ENCODE assay signal across 30 cellular contexts in the genomic region with DNA sequence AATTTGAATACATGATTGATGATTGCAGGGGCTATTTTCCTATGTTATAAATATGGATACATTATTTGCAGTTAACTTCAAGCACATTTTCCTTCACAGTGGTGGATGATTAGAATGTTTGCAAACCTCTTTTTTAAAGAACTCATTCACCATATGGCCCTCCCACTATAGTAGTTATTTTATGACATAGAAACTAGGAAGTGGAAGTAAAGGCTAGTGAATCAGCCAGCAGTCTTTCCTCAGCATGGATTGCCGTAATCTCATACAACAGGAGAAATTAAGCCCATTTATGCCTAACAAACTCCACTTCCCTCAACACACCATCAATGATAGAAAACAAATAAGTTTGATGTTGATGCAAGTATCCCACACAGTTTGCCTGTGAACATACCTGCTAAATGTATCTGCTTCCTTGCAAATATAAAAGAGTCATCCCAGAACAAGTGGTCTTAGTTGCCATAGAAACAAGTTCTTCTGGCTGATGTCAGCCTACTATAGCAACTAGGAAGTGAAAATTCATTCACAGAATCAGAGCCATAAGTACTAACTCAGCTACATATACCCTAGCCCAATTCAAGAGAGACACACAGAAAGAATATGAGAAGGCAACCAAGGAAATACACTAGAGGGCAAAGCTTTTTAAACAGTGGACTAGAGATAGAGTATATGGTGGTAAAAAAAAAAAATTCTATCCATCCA.
DNase-seq lines count a peak whose midpoint lies in the region; ATAC-seq lines count a peak whose summit lies in the region.
"Had no signal": no experiment of that assay in that cellular context is flagged by ENCODE, and none has a peak within 500 bp of the region (broad histone marks: within the 10 kb centered on the region; RNA-seq: fewer than 3 reads in every experiment).

No MANE protein-coding gene starts in this region.

- DNase-seq in SKM-1 treated with dmso at 0.1 percent for 144 hours (lab: John Stamatoyannopoulos, UW; ENCODE audit: unreplicated experiment) = peak; percentile 0
- no peak for DNase-seq in SKM-1 (lab: John Stamatoyannopoulos, UW; ENCODE audit: unreplicated experiment)
- peak; percentile 37 for DNase-seq in NCI-H2227 (lab: John Stamatoyannopoulos, UW; ENCODE audit: unreplicated experiment)
- no peak for DNase-seq in activated CD4-positive, alpha-beta T cell treated with anti-CD3 and anti-CD28 coated beads, Interleukin-2, amount 10 ng/mL, durations not matched to agents 24 days and 14 days
- no peak for DNase-seq in AML-193 (lab: John Stamatoyannopoulos, UW)
- DNase-seq: activated CD4-positive, alpha-beta T cell treated with anti-CD3 and anti-CD28 coated beads, Interleukin-2, amount 50 U/mL, for 48 hours; activated CD4-positive, CD25-positive, alpha-beta regulatory T cell; activated CD8-positive, alpha-beta memory T cell treated with anti-CD3 and anti-CD28 coated beads, Interleukin-2, amount 50 U/mL, for 4 hours; BE2C; CD8-positive, alpha-beta memory T cell; DMS 273 treated with DMSO at 0.1 percent for 48 hours; effector CD4-positive, alpha-beta T cell; KG1; left lung; mesendoderm; MG63; NCI-H1436 treated with DMSO at 0.1 percent for 48 hours; NK-92 treated with Interleukin-12 subunit alpha and Interleukin-12 subunit beta, amount 100 ng/mL, for 24 hours; Peyer's patch; right lobe of liver; stimulated activated CD4-positive, alpha-beta T cell treated with anti-CD3 and anti-CD28 coated beads, Interleukin-2, amount 100 ng/mL, for 48 hours; T-helper 1 cell; trophoblast cell had no signal

- H3K9me3 Mint-ChIP-seq in activated CD4-positive, alpha-beta T cell treated with anti-CD3 and anti-CD28 coated beads, Interleukin-2, amount 10 ng/mL, durations not matched to agents 24 days and 14 days = no peaks in the 10 kb centered on the region
- H3K9me3 Mint-ChIP-seq: activated naive CD4-positive, alpha-beta T cell treated with anti-CD3 and anti-CD28 coated beads, Interleukin-2, amount 50 U/mL, for 24 hours; activated T-helper 2 cell treated with anti-CD3 and anti-CD28 coated beads, Interferon-gamma antibody, Interleukin-2, Interleukin-4, amounts not matched to agents 10 μg/mL and 5 μg/mL and 100 μg/mL, durations not matched to agents 14 hours and 24 hours and 36 hours; CD8-positive, alpha-beta memory T cell had no signal

- ATAC-seq in HG03103 (IDR thresholded peaks at IDR 0.05; ENCODE audit: low read depth, unreplicated experiment) (peak; percentile 81), GM21423 (IDR thresholded peaks at IDR 0.05; ENCODE audit: unreplicated experiment) (no peak), GM18873 (IDR thresholded peaks at IDR 0.05; ENCODE audit: low FRiP score, unreplicated experiment) (no peak)
- ATAC-seq: HCT116, left lung, right lobe of liver had no signal

- peaks cover 4% of the 10 kb centered on the region for H3K4me1 Mint-ChIP-seq in activated CD4-positive, alpha-beta T cell treated with anti-CD3 and anti-CD28 coated beads, Interleukin-2, amount 10 ng/mL, durations not matched to agents 24 days and 14 days
- H3K4me1 Mint-ChIP-seq: activated naive CD4-positive, alpha-beta T cell treated with anti-CD3 and anti-CD28 coated beads, Interleukin-2, amount 50 U/mL, for 24 hours; CD8-positive, alpha-beta memory T cell had no signal

- no peak overlapping the region for H3K4me3 Mint-ChIP-seq in activated CD4-positive, alpha-beta T cell treated with anti-CD3 and anti-CD28 coated beads, Interleukin-2, amount 10 ng/mL, durations not matched to agents 24 days and 14 days
- H3K4me3 Mint-ChIP-seq: activated naive CD4-positive, alpha-beta T cell treated with anti-CD3 and anti-CD28 coated beads, Interleukin-2, amount 50 U/mL, for 24 hours; CD8-positive, alpha-beta memory T cell had no signal

- no peaks in the 10 kb centered on the region for H3K27me3 Mint-ChIP-seq in activated CD4-positive, alpha-beta T cell treated with anti-CD3 and anti-CD28 coated beads, Interleukin-2, amount 10 ng/mL, durations not matched to agents 24 days and 14 days
- H3K27me3 Mint-ChIP-seq: activated naive CD4-positive, alpha-beta T cell treated with anti-CD3 and anti-CD28 coated beads, Interleukin-2, amount 50 U/mL, for 24 hours; progenitor cell of endocrine pancreas had no signal

- intact Hi-C loops in activated CD4-positive, alpha-beta T cell treated with anti-CD3 and anti-CD28 coated beads, Interleukin-2, amount 10 ng/mL, durations not matched to agents 24 days and 14 days (cut with micrococcal nuclease) = no loop called here

- H3K27ac Mint-ChIP-seq in activated CD4-positive, alpha-beta T cell treated with anti-CD3 and anti-CD28 coated beads, Interleukin-2, amount 10 ng/mL, durations not matched to agents 24 days and 14 days = no peak overlapping the region
- H3K27ac Mint-ChIP-seq: activated naive CD4-positive, alpha-beta T cell treated with anti-CD3 and anti-CD28 coated beads, Interleukin-2, amount 50 U/mL, for 24 hours; activated T-helper 2 cell treated with anti-CD3 and anti-CD28 coated beads, Interferon-gamma antibody, Interleukin-2, Interleukin-4, amounts not matched to agents 10 μg/mL and 5 μg/mL and 100 μg/mL, durations not matched to agents 14 hours and 24 hours and 36 hours; progenitor cell of endocrine pancreas had no signal

- H3K36me3 Mint-ChIP-seq in activated CD4-positive, alpha-beta T cell treated with anti-CD3 and anti-CD28 coated beads, Interleukin-2, amount 10 ng/mL, durations not matched to agents 24 days and 14 days (ENCODE audit: low read depth) = no peaks in the 10 kb centered on the region
- H3K36me3 Mint-ChIP-seq: activated naive CD4-positive, alpha-beta T cell treated with anti-CD3 and anti-CD28 coated beads, Interleukin-2, amount 50 U/mL, for 24 hours; CD8-positive, alpha-beta memory T cell had no signal

Comparison
In these comparisons a context has a peak if more than half of its experiments do, and no peak if none do; other contexts are left out.
1. DNase-seq: peak in SKM-1 treated with dmso at 0.1 percent for 144 hours (single experiment) and NCI-H2227 (single experiment); none in SKM-1 (single experiment), activated CD4-positive, alpha-beta T cell treated with anti-CD3 and anti-CD28 coated beads, Interleukin-2, amount 10 ng/mL, durations not matched to agents 24 days and 14 days (single experiment) and AML-193 (0 of 2).